In genomic region chr22:47040486-47041145, GRCh38 we compare ENCODE assay signal across 24 cellular contexts.
A peak's percentile ranks its signal among the peaks of the same experiment; 100 is the strongest.
DNase-seq lines count a peak whose midpoint lies in the region; ATAC-seq, FAIRE-seq and TF ChIP-seq lines count a peak whose summit lies in the region.
"Had no signal": no experiment of that assay in that cellular context is flagged by ENCODE, and none has a peak within 500 bp of the region (broad histone marks: within the 10 kb centered on the region; RNA-seq: fewer than 3 reads in every experiment).

No MANE protein-coding gene starts in this region.

- POLR2A ChIA-PET in WTC11 (lab: Charles Lee), result no interaction called here

- intact Hi-C loops in left ventricle myocardium superior (cut with micrococcal nuclease) (no loop called here), kidney (cut with DNase I) (no loop called here), aorta (cut with DNase I) (no loop called here)

- TF ChIP-seq CTCF in right atrium auricular region (IDR thresholded peaks at IDR 0.05), result no peak
- no peak for TF ChIP-seq CTCF in WTC11 (IDR thresholded peaks at IDR 0.05)
- no peak for TF ChIP-seq CTCF in kidney (IDR thresholded peaks at IDR 0.05; ENCODE audit: borderline replicate concordance, extremely low read depth, insufficient read depth)

- DNase-seq in left ventricle myocardium superior, result peak; percentile 4
- DNase-seq in right atrium auricular region (ENCODE audit: low spot score), result no peak
- no peak for DNase-seq in WTC11 (ENCODE audit: low spot score)
- DNase-seq in kidney, result peak; percentile 57
- peak; percentile 39 to 70 for DNase-seq in aorta
- DNase-seq: Calu3; CD4-positive, alpha-beta memory T cell; DMS53; IMR-90; Karpas-422; MG63; NCI-H1048; NCI-H1436; NCI-H2029 treated with DMSO at 0.1 percent for 48 hours; NCI-H510A; NCI-H748 treated with DMSO at 0.1 percent for 48 hours had no signal

- H3K4me3 ChIP-seq in right atrium auricular region (no peak overlapping the region), kidney (ENCODE audit: low read length in 2 of 2) (no peak overlapping the region), aorta (ENCODE audit: low read length in 2 of 2) (no peak overlapping the region)
- H3K4me3 ChIP-seq: A549, BLaER1, MG63 had no signal

- H3K36me3 ChIP-seq in right atrium auricular region (peaks cover 6% of the 10 kb centered on the region), kidney (ENCODE audit: control insufficient read depth in 1 of 2, insufficient read depth in 2 of 2, low read length in 2 of 2) (no peaks in the 10 kb centered on the region), aorta (ENCODE audit: control insufficient read depth in 1 of 2, insufficient read depth in 2 of 2, low read length in 1 of 2) (no peaks in the 10 kb centered on the region)
- H3K36me3 ChIP-seq: MG63 had no signal

- CTCF ChIA-PET in WTC11 (lab: Charles Lee), result no interaction called here

- H3K9me3 Mint-ChIP-seq in WTC11, result no peaks in the 10 kb centered on the region
- H3K9me3 Mint-ChIP-seq: CD4-positive, alpha-beta memory T cell had no signal

- FAIRE-seq in kidney (lab: Jason Lieb, UNC), result no peak
- FAIRE-seq: A549, GM12892, GM18507, H1 had no signal

- peak overlapping the region; percentile 79 for H3K27ac Mint-ChIP-seq in WTC11

- H3K4me1 ChIP-seq in right atrium auricular region (no peaks in the 10 kb centered on the region), kidney (ENCODE audit: control insufficient read depth in 1 of 2, insufficient read depth in 1 of 2, low read depth in 1 of 2, low read length in 2 of 2) (peaks cover 0 to 16% of the 10 kb centered on the region in 2 donors), aorta (ENCODE audit: control insufficient read depth in 1 of 2, insufficient read depth in 2 of 2, low read length in 2 of 2) (no peaks in the 10 kb centered on the region)
- H3K4me1 ChIP-seq: A549 had no signal

- H3K27ac ChIP-seq in right atrium auricular region (no peak overlapping the region), kidney (ENCODE audit: low read depth in 2 of 2, low read length in 2 of 2) (no peak overlapping the region), aorta (ENCODE audit: low read depth in 1 of 2, low read length in 2 of 2) (no peak overlapping the region)
- H3K27ac ChIP-seq: A549, BLaER1, HL-60 had no signal

- WGBS in aorta, 2 donors, result 86 to 94% methylated on average over 23 of the region's 23 CpGs

- no peaks in the 10 kb centered on the region for H3K27me3 ChIP-seq in right atrium auricular region
- H3K27me3 ChIP-seq in aorta (ENCODE audit: control insufficient read depth in 1 of 2, insufficient read depth in 2 of 2, low read length in 1 of 2), result no peaks in the 10 kb centered on the region
- H3K27me3 ChIP-seq: BLaER1, MG63 had no signal

- no peak overlapping the region for H3K4me3 Mint-ChIP-seq in WTC11
- H3K4me3 Mint-ChIP-seq: CD4-positive, alpha-beta memory T cell had no signal

- no peaks in the 10 kb centered on the region for H3K36me3 Mint-ChIP-seq in WTC11

- peaks cover 14% of the 10 kb centered on the region for H3K4me1 Mint-ChIP-seq in WTC11

- ATAC-seq in left ventricle myocardium superior (no peak), WTC11 (no peak), aorta (ENCODE audit: low FRiP score) (no peak), HG02678 (IDR thresholded peaks at IDR 0.05; ENCODE audit: unreplicated experiment) (no peak), GM18861 (IDR thresholded peaks at IDR 0.05; ENCODE audit: unreplicated experiment) (no peak)
- ATAC-seq: A549 had no signal

- H3K9ac ChIP-seq in kidney (ENCODE audit: low read length in 2 of 2), result no peak overlapping the region
- H3K9ac ChIP-seq: BLaER1 had no signal

- H3K9me3 ChIP-seq in right atrium auricular region (no peaks in the 10 kb centered on the region), kidney (ENCODE audit: control insufficient read depth in 1 of 2, low read length in 2 of 2) (no peaks in the 10 kb centered on the region), aorta (ENCODE audit: control insufficient read depth, low read length) (no peaks in the 10 kb centered on the region)
- H3K9me3 ChIP-seq: A549, BLaER1, MG63 had no signal

- H3K27me3 Mint-ChIP-seq in WTC11 (ENCODE audit: low read depth), result no peaks in the 10 kb centered on the region
- H3K27me3 Mint-ChIP-seq: CD4-positive, alpha-beta memory T cell had no signal

TF ChIP-seq in WTC11, 78 proteins besides CTCF, POLR2A, EP300 and RAD21:
- TF ChIP-seq ATF6 (CRISPR knock-in tag; IDR thresholded peaks at IDR 0.05), result no peak
- no peak for TF ChIP-seq ZNF138 (CRISPR knock-in tag; conservative IDR thresholded peaks at IDR 0.05)
- TF ChIP-seq ZMAT4 (CRISPR knock-in tag; IDR thresholded peaks at IDR 0.05), result no peak
- no peak for TF ChIP-seq FOXJ3 (CRISPR knock-in tag; IDR thresholded peaks at IDR 0.05; ENCODE audit: borderline replicate concordance)
- no peak for TF ChIP-seq MYBL2 (CRISPR knock-in tag; IDR thresholded peaks at IDR 0.05)
- TF ChIP-seq NFE2L1 (CRISPR knock-in tag; IDR thresholded peaks at IDR 0.05), result no peak
- no peak for TF ChIP-seq ZNF423 (CRISPR knock-in tag; IDR thresholded peaks at IDR 0.05)
TF ChIP-seq in WTC11: peak in this region for 0.

Comparison
In these comparisons a context has a peak if more than half of its experiments do, and no peak if none do; other contexts are left out.
1. DNase-seq: peak in left ventricle myocardium superior (single experiment), kidney (single experiment) and aorta (2 of 2); none in right atrium auricular region (single experiment) and WTC11 (single experiment).